In genomic region chr3:21914451-21914850, GRCh38 we compare ENCODE assay signal across 22 cellular contexts.
DNase-seq lines count a peak whose midpoint lies in the region; ATAC-seq and TF ChIP-seq lines count a peak whose summit lies in the region.
"Had no signal": no experiment of that assay in that cellular context is flagged by ENCODE, and none has a peak within 500 bp of the region (broad histone marks: within the 10 kb centered on the region; RNA-seq: fewer than 3 reads in every experiment).

No MANE protein-coding gene starts in this region.

- H3K4me1 Mint-ChIP-seq in nephron, result peaks cover 25% of the 10 kb centered on the region
- H3K4me1 Mint-ChIP-seq: B cell, CD14-positive monocyte had no signal

- no peaks in the 10 kb centered on the region for H3K36me3 Mint-ChIP-seq in nephron (ENCODE audit: low read depth)
- H3K36me3 Mint-ChIP-seq: CD14-positive monocyte had no signal

- ATAC-seq in HG03439 (IDR thresholded peaks at IDR 0.05; ENCODE audit: unreplicated experiment), result no peak
- no peak for ATAC-seq in GM18870 (IDR thresholded peaks at IDR 0.05; ENCODE audit: unreplicated experiment)
- no peak for ATAC-seq in GM21717 (IDR thresholded peaks at IDR 0.05; ENCODE audit: unreplicated experiment)
- ATAC-seq: A549, K562 had no signal

- no peaks in the 10 kb centered on the region for H3K9me3 Mint-ChIP-seq in nephron

- H3K27ac Mint-ChIP-seq in nephron, result peak overlapping the region; percentile 34 to 47 (median 34)
- H3K27ac Mint-ChIP-seq: B cell, CD14-positive monocyte had no signal

- H3K4me3 Mint-ChIP-seq in nephron, result no peak overlapping the region
- H3K4me3 Mint-ChIP-seq: B cell, CD14-positive monocyte had no signal

- H3K27me3 Mint-ChIP-seq in nephron (ENCODE audit: low read depth), result no peaks in the 10 kb centered on the region
- H3K27me3 Mint-ChIP-seq: B cell had no signal

- DNase-seq in EH (ENCODE audit: low read depth) (peak; percentile 44), NCI-H69 (lab: John Stamatoyannopoulos, UW) (peak; percentile 2), fibroblast of gingiva (ENCODE audit: low read depth) (peak; percentile 30)
- DNase-seq: DND-41, H7, MM.1S, NCI-H1048, NCI-H1417 treated with DMSO at 0.1 percent for 48 hours, NCI-H187 treated with DMSO at 0.1 percent for 48 hours, NCI-H2227 treated with DMSO at 0.1 percent for 48 hours, NCI-H510A, NCI-H748 treated with DMSO at 0.1 percent for 48 hours, SIG-M5, SK-N-SH had no signal

- TF ChIP-seq CTCF in nephron (IDR thresholded peaks at IDR 0.05; ENCODE audit: unreplicated experiment in 3 of 3), result no peak
